In genomic region chr18:3652380-3653262, GRCh38 we compare ENCODE assay signal across 8 cellular contexts.
DNase-seq lines count a peak whose midpoint lies in the region; ATAC-seq and TF ChIP-seq lines count a peak whose summit lies in the region.

No MANE protein-coding gene starts in this region.

- H3K36me3 ChIP-seq in effector memory CD4-positive, alpha-beta T cell (ENCODE audit: control insufficient read depth, insufficient read depth, low read length): no peaks in the 10 kb centered on the region

- no peaks in the 10 kb centered on the region for H3K27me3 ChIP-seq in effector memory CD4-positive, alpha-beta T cell (replicated peaks; ENCODE audit: control insufficient read depth, insufficient read depth, low read length, poor library complexity, severe bottlenecking)

- H3K27ac ChIP-seq in effector memory CD4-positive, alpha-beta T cell (ENCODE audit: insufficient read depth, low read length, poor library complexity, severe bottlenecking): no peak overlapping the region

- peak; percentile 14 for TF ChIP-seq CTCF in fibroblast of villous mesenchyme (IDR thresholded peaks at IDR 0.05; ENCODE audit: insufficient read depth, low read depth, low read length)

- no peaks in the 10 kb centered on the region for H3K9me3 ChIP-seq in effector memory CD4-positive, alpha-beta T cell (ENCODE audit: control insufficient read depth, low read length)

- H3K4me3 ChIP-seq in fibroblast of villous mesenchyme (ENCODE audit: low read depth, low read length): peak overlapping the region; percentile 1
- H3K4me3 ChIP-seq in effector memory CD4-positive, alpha-beta T cell (ENCODE audit: insufficient read depth, low read depth, low read length, poor library complexity, severe bottlenecking): no peak overlapping the region

- ATAC-seq in GM19328 (IDR thresholded peaks at IDR 0.05; ENCODE audit: unreplicated experiment) (no peak), GM21381 (IDR thresholded peaks at IDR 0.05; ENCODE audit: unreplicated experiment) (no peak)

- DNase-seq in COLO668 (lab: John Stamatoyannopoulos, UW; ENCODE audit: unreplicated experiment) (peak; percentile 81), MV-4-11 (lab: John Stamatoyannopoulos, UW) (peak; percentile 87), fibroblast of villous mesenchyme (ENCODE audit: low read depth) (peak; percentile 98), pulmonary artery endothelial cell (ENCODE audit: low read depth, low spot score) (peak; percentile 92)
- peak; percentile 44 for DNase-seq in activated CD8-positive, alpha-beta memory T cell treated with anti-CD3 and anti-CD28 coated beads, Interleukin-2, amount 50 U/mL, for 24 hours (ENCODE audit: extremely low read depth)
- DNase-seq in effector memory CD4-positive, alpha-beta T cell: no peak

- no peaks in the 10 kb centered on the region for H3K4me1 ChIP-seq in effector memory CD4-positive, alpha-beta T cell (ENCODE audit: control insufficient read depth, insufficient read depth, low read length, poor library complexity, severe bottlenecking)

Comparison
In these comparisons a context has a peak if more than half of its experiments do, and no peak if none do; other contexts are left out.
1. DNase-seq: peak in COLO668 (single experiment), MV-4-11 (single experiment), activated CD8-positive, alpha-beta memory T cell treated with anti-CD3 and anti-CD28 coated beads, Interleukin-2, amount 50 U/mL, for 24 hours (single experiment), fibroblast of villous mesenchyme (single experiment) and pulmonary artery endothelial cell (single experiment); none in effector memory CD4-positive, alpha-beta T cell (0 of 3).